25 cellular contexts compared by ENCODE assay signal in genomic region chr12:131616316-131617098, GRCh38.
A peak's percentile ranks its signal among the peaks of the same experiment; 100 is the strongest.
DNase-seq lines count a peak whose midpoint lies in the region; ATAC-seq and TF ChIP-seq lines count a peak whose summit lies in the region.
"Had no signal": no experiment of that assay in that cellular context is flagged by ENCODE, and none has a peak within 500 bp of the region (broad histone marks: within the 10 kb centered on the region; RNA-seq: fewer than 3 reads in every experiment).

No MANE protein-coding gene starts in this region.

- in situ Hi-C loops in HAP-1 (cut with MboI; ENCODE audit: low sequenced_read_pairs), result no loop called here

- H3K9me3 ChIP-seq in HAP-1, result no peaks in the 10 kb centered on the region
- H3K9me3 ChIP-seq: A549; BLaER1 treated with 17β-estradiol and CSF1 and Interleukin-3, amounts not matched to agents 10 nM and 100 nM; MG63 had no signal

- H3K9me3 Mint-ChIP-seq in WTC11, result no peaks in the 10 kb centered on the region
- H3K9me3 Mint-ChIP-seq in nephron progenitor cell, result no peaks in the 10 kb centered on the region
- H3K9me3 Mint-ChIP-seq: CD4-positive, alpha-beta T cell; H9; HFFc6 had no signal

- CTCF ChIA-PET in WTC11 (lab: Charles Lee), result interaction anchor here (0.8 kb wide), 1 partner anchor 203 kb away, joined by 3 read pairs; no protein-coding TSS in a partner anchor

- H3K27me3 Mint-ChIP-seq in WTC11 (ENCODE audit: low read depth), result no peaks in the 10 kb centered on the region
- peaks cover 24% of the 10 kb centered on the region for H3K27me3 Mint-ChIP-seq in nephron progenitor cell (ENCODE audit: low read depth, poor library complexity)

- ATAC-seq in WTC11 (no peak), HG02938 (IDR thresholded peaks at IDR 0.05; ENCODE audit: unreplicated experiment) (no peak)
- ATAC-seq: A549, PC-3 had no signal

- DNase-seq in WTC11 (ENCODE audit: low spot score), result no peak
- DNase-seq in caudate nucleus (lab: John Stamatoyannopoulos, UW), result peak in 2 of 61 donors; percentile 7 to 27
- no peak for DNase-seq in nephron progenitor cell
- DNase-seq in HAP-1 (ENCODE audit: low spot score in 2 of 2), result no peak
- DNase-seq in T1000 (lab: John Stamatoyannopoulos, UW), result no peak
- DNase-seq: AML-193; CD4-positive, alpha-beta T cell; GM23248; H9; HFFc6; KG1; MG63; NCI-H1105 treated with DMSO at 0.1 percent for 48 hours; NCI-H146; NCI-H1930; NCI-H446; NCI-H524 treated with DMSO at 0.1 percent for 48 hours; NCI-H774; NK-92 treated with Interleukin-12 subunit alpha and Interleukin-12 subunit beta, amount 100 ng/mL, for 24 hours; PC-3; Right ventricle myocardium superior had no signal

- H3K27ac ChIP-seq in caudate nucleus (ENCODE audit: low read depth, low read length) (peak overlapping the region; percentile 67), temporal lobe (ENCODE audit: low read depth, low read length) (peak overlapping the region; percentile 85)
- H3K27ac ChIP-seq: A549; BLaER1 treated with 17β-estradiol and CSF1 and Interleukin-3, amounts not matched to agents 10 nM and 100 nM; GM23248 had no signal

- H3K36me3 Mint-ChIP-seq in WTC11, result no peaks in the 10 kb centered on the region
- no peaks in the 10 kb centered on the region for H3K36me3 Mint-ChIP-seq in nephron progenitor cell (ENCODE audit: low read depth)

- H3K36me3 ChIP-seq in HAP-1 (replicated peaks), result no peaks in the 10 kb centered on the region
- H3K36me3 ChIP-seq: BLaER1 treated with 17β-estradiol and CSF1 and Interleukin-3, amounts not matched to agents 10 nM and 100 nM; MG63 had no signal

- H3K4me1 Mint-ChIP-seq in WTC11 (peaks cover 22% of the 10 kb centered on the region), nephron progenitor cell (no peaks in the 10 kb centered on the region)

- peaks cover 38% of the 10 kb centered on the region for H3K27me3 ChIP-seq in HAP-1 (ENCODE audit: low read depth)

- TF ChIP-seq CTCF in WTC11 (IDR thresholded peaks at IDR 0.05), result no peak
- no peak for TF ChIP-seq CTCF in nephron progenitor cell (IDR thresholded peaks at IDR 0.05)

- H3K4me3 Mint-ChIP-seq in WTC11 (no peak overlapping the region), nephron progenitor cell (no peak overlapping the region)
- H3K4me3 Mint-ChIP-seq: CD4-positive, alpha-beta T cell; H9; HFFc6 had no signal

- no peak overlapping the region for H3K4me3 ChIP-seq in HAP-1
- H3K4me3 ChIP-seq: A549; BLaER1 treated with 17β-estradiol and CSF1 and Interleukin-3, amounts not matched to agents 10 nM and 100 nM; GM23248; MG63 had no signal

- POLR2A ChIA-PET in WTC11 (lab: Charles Lee), result no interaction called here

- H3K27ac Mint-ChIP-seq in WTC11 (peak overlapping the region; percentile 68; the same call in 1 of the 2 replicates), nephron progenitor cell (peak overlapping the region; percentile 23)
- H3K27ac Mint-ChIP-seq: CD4-positive, alpha-beta T cell; HFFc6 had no signal

- H3K4me1 ChIP-seq in HAP-1, result no peaks in the 10 kb centered on the region
- H3K4me1 ChIP-seq: A549 had no signal

TF ChIP-seq in WTC11, 78 proteins besides CTCF, POLR2A, EP300 and RAD21:
- TF ChIP-seq TEAD4 (CRISPR knock-in tag; IDR thresholded peaks at IDR 0.05) (no peak), FOXP1 (CRISPR knock-in tag; IDR thresholded peaks at IDR 0.05; ENCODE audit: borderline replicate concordance) (no peak), E2F5 (CRISPR knock-in tag; IDR thresholded peaks at IDR 0.05) (no peak), USF2 (CRISPR knock-in tag; IDR thresholded peaks at IDR 0.05) (no peak), ZNF512 (CRISPR knock-in tag; IDR thresholded peaks at IDR 0.05; ENCODE audit: borderline replicate concordance) (no peak), ERG (CRISPR knock-in tag; IDR thresholded peaks at IDR 0.05) (no peak), ESRRA (CRISPR knock-in tag; IDR thresholded peaks at IDR 0.05; ENCODE audit: borderline replicate concordance) (no peak)
